Comparison of ENCODE assay signal across 1 cellular context in genomic region chr16:57802635-57803412, GRCh38.
A peak's percentile ranks its signal among the peaks of the same experiment; 100 is the strongest.
TF ChIP-seq lines count a peak whose summit lies in the region.

No MANE protein-coding gene starts in this region.

TF ChIP-seq in HepG2, 621 proteins besides CTCF, POLR2A, EP300 and RAD21 (continued from another document and continues in another):
- TF ChIP-seq PATZ1 (CRISPR knock-in tag; IDR thresholded peaks at IDR 0.05) (peak; percentile 38; the same call in 1 of the 2 replicates), PRMT3 (CRISPR knock-in tag; IDR thresholded peaks at IDR 0.05; ENCODE audit: borderline replicate concordance, low read depth) (peak; percentile 75; the same call in 1 of the 2 replicates), TEAD3 (CRISPR knock-in tag; optimal IDR thresholded peaks at IDR 0.05; ENCODE audit: borderline replicate concordance) (peak; percentile 39), TEAD2 (CRISPR knock-in tag; IDR thresholded peaks at IDR 0.05) (0 out of 2 replicates have a peak, but pooled peaks have one; percentile 66), XBP1 (CRISPR knock-in tag; IDR thresholded peaks at IDR 0.05) (no peak), MIER3 (CRISPR knock-in tag; IDR thresholded peaks at IDR 0.05; ENCODE audit: borderline replicate concordance) (peak; percentile 73; the same call in 1 of the 2 replicates), ZBED4 (CRISPR knock-in tag; IDR thresholded peaks at IDR 0.05; ENCODE audit: borderline replicate concordance) (0 out of 2 replicates have a peak, but pooled peaks have one; percentile 15), ZNF687 (CRISPR knock-in tag; IDR thresholded peaks at IDR 0.05) (peak; percentile 98), SRF (IDR thresholded peaks at IDR 0.05; ENCODE audit: low read depth, low read length) (no peak), PHF5A (CRISPR knock-in tag; IDR thresholded peaks at IDR 0.05; ENCODE audit: low read depth, unreplicated experiment) (no peak), ZNF747 (CRISPR knock-in tag; IDR thresholded peaks at IDR 0.05; ENCODE audit: borderline replicate concordance) (peak; percentile 82), ZNF773 (CRISPR knock-in tag; IDR thresholded peaks at IDR 0.05; ENCODE audit: borderline replicate concordance) (0 out of 2 replicates have a peak, but pooled peaks have one; percentile 30), KAT2B (IDR thresholded peaks at IDR 0.05; ENCODE audit: borderline replicate concordance, low read depth, low read length) (no peak), ZNF256 (CRISPR knock-in tag; conservative IDR thresholded peaks at IDR 0.05) (no peak; the same call in 1 of the 2 replicates), ONECUT2 (CRISPR knock-in tag; IDR thresholded peaks at IDR 0.05) (peak; percentile 37), KLF9 (CRISPR knock-in tag; IDR thresholded peaks at IDR 0.05; ENCODE audit: low read depth) (no peak), RELA (CRISPR knock-in tag; IDR thresholded peaks at IDR 0.05) (no peak), ZNF703 (CRISPR knock-in tag; IDR thresholded peaks at IDR 0.05; ENCODE audit: borderline replicate concordance) (peak; percentile 90), RFX5 (IDR thresholded peaks at IDR 0.05; ENCODE audit: low read depth, low read length) (no peak), NCOR1 (IDR thresholded peaks at IDR 0.05; ENCODE audit: borderline replicate concordance, low read length) (no peak), SNAPC2 (CRISPR knock-in tag; IDR thresholded peaks at IDR 0.05) (peak; percentile 92), HOMEZ (CRISPR knock-in tag; IDR thresholded peaks at IDR 0.05; ENCODE audit: low read depth) (no peak; the same call in 1 of the 2 replicates), CAMTA2 (CRISPR knock-in tag; IDR thresholded peaks at IDR 0.05; ENCODE audit: borderline replicate concordance) (no peak; the same call in 1 of the 2 replicates), ZSCAN31 (CRISPR knock-in tag; IDR thresholded peaks at IDR 0.05; ENCODE audit: low read depth) (0 out of 2 replicates have a peak, but pooled peaks have one; percentile 3), NR3C1 (CRISPR knock-in tag; IDR thresholded peaks at IDR 0.05) (no peak), ZNF674 (CRISPR knock-in tag; IDR thresholded peaks at IDR 0.05; ENCODE audit: low read depth) (peak; percentile 33; the same call in 1 of the 2 replicates), ZNF775 (CRISPR knock-in tag; IDR thresholded peaks at IDR 0.05; ENCODE audit: borderline replicate concordance) (no peak), ZNF317 (CRISPR knock-in tag; IDR thresholded peaks at IDR 0.05) (peak; percentile 67), NFKB2 (CRISPR knock-in tag; IDR thresholded peaks at IDR 0.05; ENCODE audit: borderline replicate concordance) (peak; percentile 83), ZNF460 (CRISPR knock-in tag; IDR thresholded peaks at IDR 0.05; ENCODE audit: borderline replicate concordance) (no peak), ZSCAN12 (CRISPR knock-in tag; IDR thresholded peaks at IDR 0.05) (no peak), ZNF678 (CRISPR knock-in tag; IDR thresholded peaks at IDR 0.05) (0 out of 2 replicates have a peak, but pooled peaks have one; percentile 2), ZNF513 (CRISPR knock-in tag; conservative IDR thresholded peaks at IDR 0.05) (no peak), KLF12 (CRISPR knock-in tag; IDR thresholded peaks at IDR 0.05; ENCODE audit: borderline replicate concordance) (peak; percentile 78; the same call in 1 of the 2 replicates), ZNF879 (CRISPR knock-in tag; IDR thresholded peaks at IDR 0.05) (peak; percentile 90), HOXA9 (CRISPR knock-in tag; IDR thresholded peaks at IDR 0.05; ENCODE audit: borderline replicate concordance) (peak; percentile 90; the same call in 1 of the 2 replicates), ZNF224 (CRISPR knock-in tag; IDR thresholded peaks at IDR 0.05) (0 out of 2 replicates have a peak, but pooled peaks have one; percentile 75), ZNF580 (CRISPR knock-in tag; IDR thresholded peaks at IDR 0.05; ENCODE audit: borderline replicate concordance, low read depth) (peak; percentile 27; the same call in 1 of the 2 replicates), DNMT1 (CRISPR knock-in tag; IDR thresholded peaks at IDR 0.05) (0 out of 2 replicates have a peak, but pooled peaks have one; percentile 87), JUN (CRISPR knock-in tag; IDR thresholded peaks at IDR 0.05) (0 out of 2 replicates have a peak, but pooled peaks have one; percentile 19), PCBP2 (optimal IDR thresholded peaks at IDR 0.05; ENCODE audit: low read depth, low read length, poor library complexity, severe bottlenecking) (no peak), SAP130 (CRISPR knock-in tag; IDR thresholded peaks at IDR 0.05; ENCODE audit: low read depth) (peak; percentile 76), TRAFD1 (CRISPR knock-in tag; IDR thresholded peaks at IDR 0.05; ENCODE audit: borderline replicate concordance) (0 out of 2 replicates have a peak, but pooled peaks have one; percentile 16), ZBTB26 (CRISPR knock-in tag; IDR thresholded peaks at IDR 0.05; ENCODE audit: borderline replicate concordance) (peak; percentile 59; the same call in 1 of the 2 replicates), YEATS4 (CRISPR knock-in tag; IDR thresholded peaks at IDR 0.05; ENCODE audit: borderline replicate concordance) (peak; percentile 62; the same call in 1 of the 2 replicates), SETDB1 (CRISPR knock-in tag; IDR thresholded peaks at IDR 0.05; ENCODE audit: borderline replicate concordance) (no peak), ZNF549 (CRISPR knock-in tag; IDR thresholded peaks at IDR 0.05) (no peak)
